18 cellular contexts compared by ENCODE assay signal in the genomic region with DNA sequence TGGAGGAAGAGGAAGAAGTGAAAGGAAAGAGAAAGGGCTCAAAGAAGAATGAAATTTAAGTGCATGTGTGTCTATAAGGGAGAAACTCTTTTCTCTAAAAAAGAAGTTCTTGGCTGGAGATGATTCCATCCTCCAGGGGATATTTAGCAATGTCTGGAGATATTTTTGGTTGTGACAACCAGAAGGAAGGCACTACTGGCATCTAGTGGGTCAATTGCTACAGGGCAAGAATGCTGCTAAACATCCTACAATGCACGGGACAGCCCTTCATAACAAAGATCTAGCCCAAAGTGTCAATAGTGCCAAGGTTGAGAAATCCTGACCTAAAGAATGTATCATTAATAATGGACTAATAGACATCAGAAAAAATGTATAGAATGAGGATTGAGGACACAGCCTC. TPM values are rescaled to one million over a fixed set of nuclear protein-coding genes. Genes with fewer than 3 reads are reported as not detected.
DNase-seq lines count a peak whose midpoint lies in the region; FAIRE-seq and TF ChIP-seq lines count a peak whose summit lies in the region.
"Had no signal": no experiment of that assay in that cellular context is flagged by ENCODE, and none has a peak within 500 bp of the region (broad histone marks: within the 10 kb centered on the region; RNA-seq: fewer than 3 reads in every experiment).

No MANE protein-coding gene starts in this region.

- no peak overlapping the region for H2BK20ac ChIP-seq in H1 (ENCODE audit: low read length)

- no peaks in the 10 kb centered on the region for H3K27me3 ChIP-seq in H1 (replicated peaks in 1 of 4; ENCODE audit: control insufficient read depth in 3 of 4, extremely low read depth in 1 of 4, insufficient read depth in 3 of 4, low read length in 3 of 4)
- H3K27me3 ChIP-seq: testis had no signal

- H2AFZ ChIP-seq in H1 (ENCODE audit: low read length) = no peak overlapping the region

- H3K79me1 ChIP-seq in H1 (ENCODE audit: low read depth, low read length) = no peaks in the 10 kb centered on the region

- H3K23me2 ChIP-seq in H1 (ENCODE audit: low read depth, low read length) = no peaks in the 10 kb centered on the region

- no peak overlapping the region for H2AK5ac ChIP-seq in H1 (ENCODE audit: low read depth, low read length)

- peak; percentile 40 to 63 for TF ChIP-seq RAD21 in H1 (IDR thresholded peaks at IDR 0.05 in 1 of 2, conservative IDR thresholded peaks at IDR 0.05 in 1 of 2; ENCODE audit: low read depth in 2 of 2, low read length in 2 of 2)

- H3K9me3 ChIP-seq in H1 (ENCODE audit: insufficient read depth in 2 of 2, low read depth in 1 of 2, low read length in 1 of 2) = no peaks in the 10 kb centered on the region
- H3K9me3 ChIP-seq: lower lobe of right lung, testis had no signal

- no peak overlapping the region for H3K27ac ChIP-seq in H1 (ENCODE audit: low read depth, low read length)
- H3K27ac ChIP-seq: lower lobe of right lung, testis had no signal

- no peaks in the 10 kb centered on the region for H3K79me2 ChIP-seq in H1 (ENCODE audit: control insufficient read depth in 1 of 2, insufficient read depth in 2 of 2, low read length in 2 of 2)

- no peak overlapping the region for H3K56ac ChIP-seq in H1 (replicated peaks; ENCODE audit: insufficient read length, low read depth, low read length)

- H2BK12ac ChIP-seq in H1 (ENCODE audit: low read depth, low read length) = no peak overlapping the region

- TF ChIP-seq EP300 in H1 (IDR thresholded peaks at IDR 0.05; ENCODE audit: borderline replicate concordance in 1 of 2, low read depth in 2 of 2, low read length in 2 of 2) = no peak

- H2BK120ac ChIP-seq in H1 (replicated peaks; ENCODE audit: low read depth, low read length) = no peak overlapping the region

- DNase-seq in SIG-M5 treated with dmso at 0.1 percent for 504 hours (lab: John Stamatoyannopoulos, UW; ENCODE audit: unreplicated experiment) = peak; percentile 53
- no peak for DNase-seq in SIG-M5 (lab: John Stamatoyannopoulos, UW)
- peak; percentile 51 for DNase-seq in MV-4-11 (lab: John Stamatoyannopoulos, UW)
- DNase-seq in H1 (ENCODE audit: low read depth in 1 of 2, low spot score in 2 of 2) = no peak
- DNase-seq in type B pancreatic cell (ENCODE audit: extremely low spot score, unreplicated experiment) = no peak
- DNase-seq in NK-92 treated with Interleukin-12 subunit alpha and Interleukin-12 subunit beta, amount 100 ng/mL, for 24 hours (lab: John Stamatoyannopoulos, UW) = no peak
- DNase-seq in NCI-H2107 treated with DMSO at 0.1 percent for 48 hours (lab: John Stamatoyannopoulos, UW; ENCODE audit: unreplicated experiment) = no peak
- no peak for DNase-seq in activated effector memory CD4-positive, alpha-beta T cell treated with Interleukin-2 at 50 U/mL for 16 hours
- DNase-seq: 8988T; activated CD4-positive, alpha-beta memory T cell treated with anti-CD3 and anti-CD28 coated beads for 36 hours; DMS153; lower lobe of right lung; NCI-H1105; NCI-H446 treated with DMSO at 0.1 percent for 48 hours; RPMI8226; T1000; testis had no signal

- H3K9ac ChIP-seq in H1 (replicated peaks in 1 of 4; ENCODE audit: extremely low read depth in 1 of 4, low read depth in 3 of 4, low read length in 3 of 4) = no peak overlapping the region

- H4K5ac ChIP-seq in H1 (ENCODE audit: insufficient read length, low read depth, low read length) = no peak overlapping the region

- TF ChIP-seq POLR2A in H1 (IDR thresholded peaks at IDR 0.05; ENCODE audit: control extremely low read depth in 1 of 2, low read depth in 2 of 2, low read length in 2 of 2) = no peak

- H3K4ac ChIP-seq in H1 (replicated peaks; ENCODE audit: insufficient read length, low read depth, low read length) = no peak overlapping the region

- 83% methylated on average over 1 of the region's 1 CpG; no CpG with 5 or more reads in 1 of the 2 experiments for WGBS in H1 (ENCODE audit: extremely low coverage in 1 of 2, insufficient coverage in 1 of 2, insufficient read length in 1 of 2, insufficient replicate concordance in 2 of 2, low coverage in 1 of 2, low lambda C conversion rate in 2 of 2, missing lambda C conversion rate in 1 of 2), 2 experiments

- no peak overlapping the region for H4K8ac ChIP-seq in H1 (ENCODE audit: extremely low read depth, insufficient read depth, low read length)

- TF ChIP-seq CTCF in H1 (IDR thresholded peaks at IDR 0.05; ENCODE audit: control extremely low read depth in 1 of 3, insufficient read depth in 1 of 3, low read depth in 1 of 3, low read length in 3 of 3) (peak in 2 of 3 experiments; percentile 27 to 34; a peak in 2 of 4 replicates), type B pancreatic cell (conservative IDR thresholded peaks at IDR 0.05) (no peak)

- no peaks in the 10 kb centered on the region for H3K27me3 Mint-ChIP-seq in type B pancreatic cell

- no peak overlapping the region for H3K4me3 ChIP-seq in H1 (ENCODE audit: extremely low read depth in 1 of 4, insufficient read depth in 2 of 4, low read depth in 3 of 4, low read length in 4 of 4)
- H3K4me3 ChIP-seq: lower lobe of right lung, testis had no signal

- peaks cover 18% of the 10 kb centered on the region for H3K4me1 Mint-ChIP-seq in type B pancreatic cell (ENCODE audit: unreplicated experiment)

- no peak overlapping the region for H3K14ac ChIP-seq in H1 (ENCODE audit: insufficient read length)

- H3K4me3 Mint-ChIP-seq in type B pancreatic cell = no peak overlapping the region
- H3K4me3 Mint-ChIP-seq: activated CD4-positive, alpha-beta memory T cell treated with anti-CD3 and anti-CD28 coated beads for 36 hours had no signal

- CTCF ChIA-PET in H1 (lab: Charles Lee; ENCODE audit: partially characterized antibody) = interaction anchor here (1.3 to 1.4 kb wide), 2 partner anchors 49 to 108 kb away, joined by 4 read pairs; no protein-coding TSS in a partner anchor

- H3K4me1 ChIP-seq in H1 (replicated peaks in 1 of 4; ENCODE audit: control insufficient read depth in 3 of 4, insufficient read depth in 4 of 4, low read length in 3 of 4) = no peaks in the 10 kb centered on the region; a peak in 2 of 7 replicates
- H3K4me1 ChIP-seq: lower lobe of right lung, testis had no signal

- no peak overlapping the region for H3K4me2 ChIP-seq in H1 (ENCODE audit: insufficient read depth in 1 of 2, low read depth in 2 of 2, low read length in 2 of 2)

- no peak overlapping the region for H2BK15ac ChIP-seq in H1 (ENCODE audit: low read length)

- no peaks in the 10 kb centered on the region for H3K36me3 Mint-ChIP-seq in type B pancreatic cell
- H3K36me3 Mint-ChIP-seq: activated CD4-positive, alpha-beta memory T cell treated with anti-CD3 and anti-CD28 coated beads for 36 hours had no signal

- POLR2A ChIA-PET in H1 (lab: Charles Lee; ENCODE audit: partially characterized antibody) = no interaction called here

- H3K27ac Mint-ChIP-seq in type B pancreatic cell = peak overlapping the region; percentile 5
- H3K27ac Mint-ChIP-seq: activated CD4-positive, alpha-beta memory T cell treated with anti-CD3 and anti-CD28 coated beads for 36 hours; activated T-helper 2 cell treated with anti-CD3 and anti-CD28 coated beads, Interferon-gamma antibody, Interleukin-2, Interleukin-4, amounts not matched to agents 10 μg/mL and 5 μg/mL and 100 μg/mL, durations not matched to agents 14 hours and 24 hours and 36 hours had no signal

- no peak for FAIRE-seq in H1 (lab: Jason Lieb, UNC)

- H2BK5ac ChIP-seq in H1 (ENCODE audit: low read depth, low read length) = no peak overlapping the region

- no peaks in the 10 kb centered on the region for H4K20me1 ChIP-seq in H1 (replicated peaks in 1 of 2; ENCODE audit: control insufficient read depth in 1 of 2, insufficient read depth in 2 of 2, low read length in 2 of 2)

- no peak overlapping the region for H3K18ac ChIP-seq in H1 (ENCODE audit: extremely low read depth, low read length)

- no peak overlapping the region for H4K91ac ChIP-seq in H1 (replicated peaks; ENCODE audit: insufficient read length, low read length)

- no peaks in the 10 kb centered on the region for H3K9me3 Mint-ChIP-seq in type B pancreatic cell
- H3K9me3 Mint-ChIP-seq: activated CD4-positive, alpha-beta memory T cell treated with anti-CD3 and anti-CD28 coated beads for 36 hours; activated T-helper 2 cell treated with anti-CD3 and anti-CD28 coated beads, Interferon-gamma antibody, Interleukin-2, Interleukin-4, amounts not matched to agents 10 μg/mL and 5 μg/mL and 100 μg/mL, durations not matched to agents 14 hours and 24 hours and 36 hours had no signal

- no peak overlapping the region for H3K23ac ChIP-seq in H1 (ENCODE audit: insufficient read length)

- no peaks in the 10 kb centered on the region for H3K36me3 ChIP-seq in H1 (ENCODE audit: control insufficient read depth in 2 of 4, insufficient read depth in 4 of 4, low read length in 3 of 4)
- H3K36me3 ChIP-seq: lower lobe of right lung had no signal

RNA-seq across cellular contexts. Expression of a gene that starts 57.4 kb away (rescaled TPM):
- 6.1 and 7.6 TPM in 2 replicates for total RNA-seq in H1 (2021; fragmentation: NEBNext Ultra II Directional; extraction: Animal tissue kit (Norgen Biotek cat#: 25700))
- polyA plus RNA-seq in H1 (2011; rRNA removed) = 2.6 and 3.3 TPM in 2 replicates
- polyA plus RNA-seq in H1 (2011; cell fraction: cytosol; rRNA removed) = 4.4 TPM
- polyA plus RNA-seq in H1 (2011; cell fraction: nucleus; rRNA removed) = 4.8 TPM
- polyA plus RNA-seq in H1 (2012, experiment 1 of 2) = 3.2 to 6.0 TPM (median 4.5 TPM) in 4 replicates
- polyA plus RNA-seq in H1 (2012, experiment 2 of 2) = 0.77 TPM
- 4.7 TPM for polyA plus RNA-seq in H1 (2013, experiment 1 of 2)
- 4.1 TPM for polyA plus RNA-seq in H1 (2013, experiment 2 of 2)
- 3.9 and 5.4 TPM in 2 replicates for polyA minus RNA-seq in H1 (2011; rRNA and poly(A)+ RNA removed)
- 9.9 TPM for polyA minus RNA-seq in H1 (2011; cell fraction: cytosol; rRNA and poly(A)+ RNA removed)
- polyA minus RNA-seq in H1 (2011; cell fraction: nucleus; rRNA and poly(A)+ RNA removed) = 10.3 TPM
- total RNA-seq in type B pancreatic cell (ENCODE audit: low replicate concordance) = 16.5 and 21.9 TPM in 2 replicates
- total RNA-seq: activated CD4-positive, alpha-beta memory T cell treated with anti-CD3 and anti-CD28 coated beads for 36 hours had no signal

Comparison
In these comparisons a context has a peak if more than half of its experiments do, and no peak if none do; other contexts are left out.
1. DNase-seq: peak in SIG-M5 treated with dmso at 0.1 percent for 504 hours (single experiment) and MV-4-11 (single experiment); none in SIG-M5 (single experiment), H1 (0 of 2), type B pancreatic cell (single experiment), NK-92 treated with Interleukin-12 subunit alpha and Interleukin-12 subunit beta, amount 100 ng/mL, for 24 hours (single experiment), NCI-H2107 treated with DMSO at 0.1 percent for 48 hours (single experiment) and activated effector memory CD4-positive, alpha-beta T cell treated with Interleukin-2 at 50 U/mL for 16 hours (single experiment).